ENCODE assay signal across 8 cellular contexts in genomic region chr1:109099871-109100757, GRCh38. TPM values are rescaled to one million over a fixed set of nuclear protein-coding genes. Genes with fewer than 3 reads are reported as not detected.
A peak's percentile ranks its signal among the peaks of the same experiment; 100 is the strongest.
DNase-seq lines count a peak whose midpoint lies in the region; ATAC-seq and TF ChIP-seq lines count a peak whose summit lies in the region.

No MANE protein-coding gene starts in this region.

- H3K27me3 ChIP-seq in thoracic aorta (replicated peaks; ENCODE audit: insufficient read depth) = no peaks in the 10 kb centered on the region

- POLR2A ChIA-PET in HEK293T (lab: Yijun Ruan, JAX) = interaction anchor here (0.6 to 3.0 kb wide), 58 partner anchors 9 to 429 kb away, joined by 3 to 67 read pairs (median 5); partner anchors contain the start of genes CLCC1, ELAPOR1, PSMA5 and SORT1

- peak overlapping the region; percentile 97 for H3K4me3 ChIP-seq in thoracic aorta

- H3K36me3 ChIP-seq in thoracic aorta = no peaks in the 10 kb centered on the region

- H3K27ac ChIP-seq in thoracic aorta = peak overlapping the region; percentile 89 to 94

- peak; percentile 98 for ATAC-seq in omental fat pad (ENCODE audit: low FRiP score)
- ATAC-seq in thoracic aorta (ENCODE audit: insufficient number of reproducible peaks, low FRiP score, low read depth) = peak; percentile 97

- peak in 1 of 3 donors; percentile 5 for TF ChIP-seq CTCF in omental fat pad (IDR thresholded peaks at IDR 0.05)
- TF ChIP-seq CTCF in thoracic aorta (IDR thresholded peaks at IDR 0.05) = peak; percentile 73

- in situ Hi-C loops in SK-MEL-5 (cut with HindIII; ENCODE audit: low pct_unique_long_range_greater_than_20kb, low sequenced_read_pairs) = no loop called here

- H3K4me1 ChIP-seq in thoracic aorta (ENCODE audit: control insufficient read depth in 1 of 2, low read depth in 2 of 2) = peaks cover 0 to 3% of the 10 kb centered on the region in 2 donors

- CTCF ChIA-PET in HEK293T (lab: Yijun Ruan, JAX) = interaction anchor here (0.6 to 2.3 kb wide), 13 partner anchors 9 to 899 kb away, joined by 3 to 30 read pairs (median 3); partner anchors contain the start of genes ELAPOR1 and TMEM167B

- no peaks in the 10 kb centered on the region for H3K9me3 ChIP-seq in thoracic aorta

- peak; percentile 93 for DNase-seq in GM04504 (ENCODE audit: low read depth)
- peak; percentile 97 for DNase-seq in HEK293T (ENCODE audit: extremely low spot score)
- peak; percentile 96 for DNase-seq in MV-4-11 (lab: John Stamatoyannopoulos, UW)
- peak; percentile 97 for DNase-seq in SK-MEL-5 (ENCODE audit: low read depth, low spot score)
- peak; percentile 98 for DNase-seq in activated naive CD4-positive, alpha-beta T cell treated with anti-CD3 and anti-CD28 coated beads, Interleukin-2, amount 50 U/mL, for 16 hours
- peak; percentile 96 for DNase-seq in globus pallidus (ENCODE audit: low spot score)
- peak; percentile 89 for DNase-seq in omental fat pad (ENCODE audit: low spot score)
- peak; percentile 90 for DNase-seq in thoracic aorta (ENCODE audit: low spot score)

TF ChIP-seq in HEK293T, 16 proteins besides CTCF, POLR2A, EP300 and RAD21:
- TF ChIP-seq ELF4 (IDR thresholded peaks at IDR 0.05) (peak; percentile 98), FOXM1 (IDR thresholded peaks at IDR 0.05; ENCODE audit: borderline replicate concordance) (peak; percentile 92), NFRKB (IDR thresholded peaks at IDR 0.05) (no peak), ARNT (IDR thresholded peaks at IDR 0.05) (no peak), HDGF (IDR thresholded peaks at IDR 0.05; ENCODE audit: borderline replicate concordance) (no peak), BHLHE40 (IDR thresholded peaks at IDR 0.05; ENCODE audit: borderline replicate concordance) (no peak), LEF1 (IDR thresholded peaks at IDR 0.05; ENCODE audit: borderline replicate concordance) (peak; percentile 87; the same call in 1 of the 2 replicates), TARDBP (IDR thresholded peaks at IDR 0.05) (peak; percentile 76), PKNOX1 (IDR thresholded peaks at IDR 0.05) (no peak), SP1 (IDR thresholded peaks at IDR 0.05) (no peak), FOXA1 (IDR thresholded peaks at IDR 0.05) (no peak), ZNF384 (IDR thresholded peaks at IDR 0.05) (peak; percentile 96), CTBP1 (IDR thresholded peaks at IDR 0.05; ENCODE audit: borderline replicate concordance) (no peak; the same call in 1 of the 2 replicates), FOXK2 (IDR thresholded peaks at IDR 0.05) (no peak), L3MBTL2 (conservative IDR thresholded peaks at IDR 0.05) (peak; percentile 96), SUZ12 (IDR thresholded peaks at IDR 0.05) (no peak)
TF ChIP-seq in HEK293T: peak in this region for 6.

RNA-seq across cellular contexts. Expression of gene TMEM167B, which starts 9.6 kb away (rescaled TPM):
- total RNA-seq in SK-MEL-5 (2014; rRNA removed; shearing (Covaris generic)) = 13.3 and 21.1 TPM in 2 replicates
- 15.8 and 20.7 TPM in 2 replicates for polyA plus RNA-seq in SK-MEL-5 (2015; cell fraction: cytosol; rRNA removed)
- polyA plus RNA-seq in SK-MEL-5 (2015; cell fraction: nucleus; rRNA removed) = 11.9 and 13.0 TPM in 2 replicates
- 10 to 100 TPM; 22.2 to 29.2 (median 24.8) TPM for total RNA-seq in omental fat pad
- 10 to 100 TPM; 25.3 to 33.2 TPM for total RNA-seq in thoracic aorta

RNA-seq across cellular contexts. Expression of gene ELAPOR1, which starts 13.8 kb away (rescaled TPM):
- 0.35 TPM in 1 of 2 replicates, not detected in the other for total RNA-seq in SK-MEL-5 (2014; rRNA removed; shearing (Covaris generic))
- polyA plus RNA-seq in SK-MEL-5 (2015; cell fraction: cytosol; rRNA removed) = 0.03 TPM in 1 of 2 replicates, not detected in the other
- polyA plus RNA-seq in SK-MEL-5 (2015; cell fraction: nucleus; rRNA removed) = 0.38 TPM in 1 of 2 replicates, not detected in the other
- total RNA-seq in omental fat pad (1 to 10 TPM in 1 of 4 donors, under 1 TPM in 2, not detected in 1; 0.48 to 3.3 (median 0.74) TPM), thoracic aorta (1 to 10 TPM; 1.4 to 7.2 TPM)

RNA-seq across cellular contexts. Expression of gene TAF13, which starts 24.3 kb away (rescaled TPM):
- total RNA-seq in SK-MEL-5 (2014; rRNA removed; shearing (Covaris generic)) = 41.8 and 44.1 TPM in 2 replicates
- 57.1 and 61.8 TPM in 2 replicates for polyA plus RNA-seq in SK-MEL-5 (2015; cell fraction: cytosol; rRNA removed)
- 7.0 and 12.4 TPM in 2 replicates for polyA plus RNA-seq in SK-MEL-5 (2015; cell fraction: nucleus; rRNA removed)
- total RNA-seq in omental fat pad (10 to 100 TPM; 24.3 to 65.3 (median 31.5) TPM), thoracic aorta (10 to 100 TPM; 46.7 to 66.2 TPM)

RNA-seq across cellular contexts. Expression of gene WDR47, which starts 58.2 kb away (rescaled TPM):
- total RNA-seq in SK-MEL-5 (2014; rRNA removed; shearing (Covaris generic)) = 6.2 and 7.9 TPM in 2 replicates
- 4.2 and 5.9 TPM in 2 replicates for polyA plus RNA-seq in SK-MEL-5 (2015; cell fraction: cytosol; rRNA removed)
- polyA plus RNA-seq in SK-MEL-5 (2015; cell fraction: nucleus; rRNA removed) = 7.3 and 10.0 TPM in 2 replicates
- total RNA-seq in omental fat pad (10 to 100 TPM; 12.0 to 20.8 (median 12.6) TPM), thoracic aorta (10 to 100 TPM; 18.7 to 20.5 TPM)

Comparison
In these comparisons a context has a peak if more than half of its experiments do, and no peak if none do; other contexts are left out.
1. Peak in every context shown above with its lines: DNase-seq, ATAC-seq, H3K4me3 ChIP-seq and H3K27ac ChIP-seq.